Comparison of ENCODE assay signal across 9 cellular contexts in the genomic region with DNA sequence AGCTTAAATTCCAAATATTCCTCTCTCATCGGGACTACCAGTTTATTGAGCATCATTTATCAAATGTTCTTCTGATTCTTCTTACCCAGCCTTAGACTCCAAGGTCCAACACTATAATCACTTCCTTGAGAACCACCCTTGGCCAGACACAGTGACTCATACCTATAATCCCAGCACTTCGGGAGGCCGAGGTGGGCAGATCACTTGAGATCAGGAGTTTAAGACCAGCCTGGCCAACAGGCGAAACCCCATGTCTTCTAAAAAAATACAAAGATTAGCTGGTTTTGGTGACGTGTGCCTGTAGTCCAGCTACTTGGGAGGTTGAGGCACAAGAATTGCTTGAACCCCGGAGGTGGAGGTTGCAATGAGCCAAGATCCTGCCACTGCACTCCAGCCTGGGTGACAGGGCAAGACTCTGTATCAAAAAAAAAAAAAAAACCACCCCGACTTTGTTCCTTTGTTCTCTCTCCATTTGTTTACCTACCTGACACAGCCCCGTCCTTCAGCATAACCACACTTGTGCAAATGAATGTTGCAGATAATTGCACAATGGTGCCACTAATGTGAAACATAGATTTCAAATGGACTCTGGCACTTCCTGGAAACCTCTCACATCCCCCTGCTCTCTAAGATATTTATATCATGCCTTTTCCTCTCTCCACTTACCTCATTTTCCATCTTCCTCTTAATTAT. TPM values are rescaled to one million over a fixed set of nuclear protein-coding genes. Genes with fewer than 3 reads are reported as not detected.
DNase-seq lines count a peak whose midpoint lies in the region; ATAC-seq and TF ChIP-seq lines count a peak whose summit lies in the region.
"Had no signal": no experiment of that assay in that cellular context is flagged by ENCODE, and none has a peak within 500 bp of the region (broad histone marks: within the 10 kb centered on the region; RNA-seq: fewer than 3 reads in every experiment).

No MANE protein-coding gene starts in this region.

- H3K36me3 Mint-ChIP-seq in CD4-positive, alpha-beta T cell (ENCODE audit: low read depth), result no peaks in the 10 kb centered on the region

- H3F3A ChIP-seq in PC-3 (ENCODE audit: low read length, unreplicated experiment), result no peaks in the 10 kb centered on the region

- H3K9ac ChIP-seq in PC-3 (ENCODE audit: low read length), result no peak overlapping the region

- no peak overlapping the region for H3K4me3 ChIP-seq in PC-3 (ENCODE audit: low read length)

- no peak overlapping the region for H3K4me2 ChIP-seq in PC-3 (ENCODE audit: low read length)

- BruUV-seq in PC-3 (replicated peaks; lab: Mats Ljungman, UMichigan), result no TSS peak

- no peaks in the 10 kb centered on the region for H3K9me3 ChIP-seq in CD4-positive, alpha-beta T cell (ENCODE audit: control insufficient read depth, low read length)
- H3K9me3 ChIP-seq in PC-3 (ENCODE audit: low read length), result no peaks in the 10 kb centered on the region

- H3K27me3 Mint-ChIP-seq in CD4-positive, alpha-beta T cell, result no peaks in the 10 kb centered on the region

- H3K4me3 Mint-ChIP-seq in CD4-positive, alpha-beta T cell, result peak overlapping the region; percentile 13

- no peaks in the 10 kb centered on the region for H3K4me1 ChIP-seq in PC-3 (ENCODE audit: insufficient read depth, low read length)

- POLR2A ChIA-PET in CD4-positive, alpha-beta T cell (lab: Charles Lee), result interaction anchor here (1.0 kb wide), 1 partner anchor 9 kb away, joined by 3 read pairs; no protein-coding TSS in a partner anchor
- POLR2A ChIA-PET in PC-3 (lab: Charles Lee; ENCODE audit: unreplicated experiment), result no interaction called here

- H3K9me2 ChIP-seq in PC-3 (replicated peaks; ENCODE audit: low read length), result no peaks in the 10 kb centered on the region

- peak overlapping the region; percentile 62 for H3K27ac Mint-ChIP-seq in CD4-positive, alpha-beta T cell

- no peak overlapping the region for H3K27ac ChIP-seq in CD4-positive, alpha-beta T cell (ENCODE audit: low read depth, low read length)
- no peak overlapping the region for H3K27ac ChIP-seq in PC-3 (ENCODE audit: low read length)

- no peaks in the 10 kb centered on the region for H4K20me1 ChIP-seq in PC-3 (ENCODE audit: low read length)

- intact Hi-C loops in CD4-positive, alpha-beta T cell (cut with DNase I, micrococcal nuclease), result no loop called here
- intact Hi-C loops in PC-3 (cut with micrococcal nuclease) (no loop called here), left colon (cut with DNase I, micrococcal nuclease) (no loop called here)

- no peak for DNase-seq in CD4-positive, alpha-beta T cell
- peak; percentile 66 for DNase-seq in HT1080 (ENCODE audit: low read depth)
- no peak for DNase-seq in PC-3
- DNase-seq in left colon, result peak in 1 of 2 donors; percentile 72
- no peak for DNase-seq in UCSD-AML1 (lab: John Stamatoyannopoulos, UW; ENCODE audit: unreplicated experiment)
- DNase-seq: activated CD4-positive, alpha-beta T cell treated with anti-CD3 and anti-CD28 coated beads, Interleukin-2, amount 50 U/mL, for 4 hours had no signal

- no peaks in the 10 kb centered on the region for H3K79me2 ChIP-seq in PC-3 (ENCODE audit: low read length)

- no peak for ATAC-seq in CD4-positive, alpha-beta T cell (ENCODE audit: poor library complexity)
- ATAC-seq in PC-3 (peak; percentile 37), left colon (peak; percentile 91), HG03039 (IDR thresholded peaks at IDR 0.05; ENCODE audit: unreplicated experiment) (no peak), HG02588 (IDR thresholded peaks at IDR 0.05; ENCODE audit: unreplicated experiment) (no peak), GM18909 (IDR thresholded peaks at IDR 0.05; ENCODE audit: poor library complexity, unreplicated experiment) (no peak)

- no peaks in the 10 kb centered on the region for H3K27me3 ChIP-seq in CD4-positive, alpha-beta T cell (ENCODE audit: control insufficient read depth, insufficient read depth, low read length)
- H3K27me3 ChIP-seq in PC-3 (ENCODE audit: low read length), result no peaks in the 10 kb centered on the region

- peaks cover 41% of the 10 kb centered on the region for H3K4me1 Mint-ChIP-seq in CD4-positive, alpha-beta T cell (ENCODE audit: low read depth)

- H3K9me3 Mint-ChIP-seq in CD4-positive, alpha-beta T cell, result no peaks in the 10 kb centered on the region

- no peak overlapping the region for H2AFZ ChIP-seq in PC-3 (ENCODE audit: low read length)

- H3K36me3 ChIP-seq in PC-3 (ENCODE audit: low read depth, low read length), result no peaks in the 10 kb centered on the region

- TF ChIP-seq CTCF in CD4-positive, alpha-beta T cell (IDR thresholded peaks at IDR 0.05), result no peak
- no peak for TF ChIP-seq CTCF in PC-3 (conservative IDR thresholded peaks at IDR 0.05; ENCODE audit: low read depth, low read length)

- CTCF ChIA-PET in CD4-positive, alpha-beta T cell (lab: Charles Lee), result no interaction called here
- CTCF ChIA-PET in PC-3 (lab: Charles Lee), result no interaction called here

RNA-seq across cellular contexts. Expression of a gene that starts 38.9 kb away (rescaled TPM):
- 10 to 100 TPM; 48.7 to 49.0 TPM for total RNA-seq in CD4-positive, alpha-beta T cell
- 5.3 and 6.6 TPM in 2 replicates for total RNA-seq in HT1080 (2014; rRNA removed; shearing (Covaris generic))
- 6.8 and 8.1 TPM in 2 replicates for polyA plus RNA-seq in HT1080 (2015; cell fraction: cytosol; rRNA removed)
- polyA plus RNA-seq in HT1080 (2015; cell fraction: nucleus; rRNA removed), result 12.0 and 12.9 TPM in 2 replicates
- total RNA-seq in PC-3 (2014; rRNA removed) (9.8 and 10.7 TPM in 2 replicates), left colon (10 to 100 TPM; 40.5 to 58.5 TPM)

Comparison
In these comparisons a context has a peak if more than half of its experiments do, and no peak if none do; other contexts are left out.
1. ATAC-seq: peak in PC-3 (single experiment) and left colon (single experiment); none in CD4-positive, alpha-beta T cell (single experiment), HG03039 (single experiment), HG02588 (single experiment) and GM18909 (single experiment).